In genomic region chr5:198941-199820, GRCh38 we compare ENCODE assay signal across 1 cellular context.
TF ChIP-seq lines count a peak whose summit lies in the region.

No MANE protein-coding gene starts in this region.

TF ChIP-seq in K562, 482 proteins besides CTCF, POLR2A, EP300 and RAD21:
- no peak for TF ChIP-seq RNF219 (CRISPR knock-in tag; IDR thresholded peaks at IDR 0.05)
- no peak for TF ChIP-seq ZNF124 (CRISPR knock-in tag; IDR thresholded peaks at IDR 0.05)
- TF ChIP-seq ZFPM2 (CRISPR knock-in tag; IDR thresholded peaks at IDR 0.05) = no peak
- TF ChIP-seq ZBTB9 (CRISPR knock-in tag; IDR thresholded peaks at IDR 0.05) = peak; percentile 97
